Comparison of ENCODE assay signal across 9 cellular contexts in genomic region chr6:159608961-159609673, GRCh38.
DNase-seq lines count a peak whose midpoint lies in the region; ATAC-seq lines count a peak whose summit lies in the region.
"Had no signal": no experiment of that assay in that cellular context is flagged by ENCODE, and none has a peak within 500 bp of the region (broad histone marks: within the 10 kb centered on the region; RNA-seq: fewer than 3 reads in every experiment).

No MANE protein-coding gene starts in this region.

- ATAC-seq in HG03432 (IDR thresholded peaks at IDR 0.05; ENCODE audit: unreplicated experiment) (peak; percentile 63), naive B cell (ENCODE audit: low read depth in 2 of 2) (no peak), GM21825 (IDR thresholded peaks at IDR 0.05; ENCODE audit: unreplicated experiment) (no peak)

- no peak overlapping the region for H3K4me3 Mint-ChIP-seq in naive B cell
- H3K4me3 Mint-ChIP-seq: dendritic cell treated with granulocyte-macrophage colony-stimulating factor and Interleukin-4, amounts not matched to agents 40 ng/mL and 50 ng/mL, for 4 days had no signal

- H3K27ac Mint-ChIP-seq in naive B cell: no peak overlapping the region
- H3K27ac Mint-ChIP-seq: dendritic cell treated with granulocyte-macrophage colony-stimulating factor and Interleukin-4, amounts not matched to agents 40 ng/mL and 50 ng/mL, for 4 days had no signal

- DNase-seq in NOMO-1 treated with DMSO at 0.1 percent for 48 hours (lab: John Stamatoyannopoulos, UW; ENCODE audit: unreplicated experiment) (peak; percentile 4), NOMO-1 treated with dmso at 0.1 percent for 144 hours (lab: John Stamatoyannopoulos, UW; ENCODE audit: unreplicated experiment) (no peak), astrocyte of the hippocampus (ENCODE audit: low read depth, low spot score) (peak; percentile 27), naive B cell (peak; percentile 2), NCI-H2196 treated with DMSO at 0.1 percent for 48 hours (lab: John Stamatoyannopoulos, UW; ENCODE audit: unreplicated experiment) (no peak), DMS79 (lab: John Stamatoyannopoulos, UW) (no peak)

- H3K4me1 Mint-ChIP-seq in naive B cell: no peaks in the 10 kb centered on the region

- peaks cover 0 to 6% of the 10 kb centered on the region in 2 donors for H3K36me3 Mint-ChIP-seq in naive B cell

- peaks cover 0 to 8% (median 0%) of the 10 kb centered on the region in 3 donors for H3K27me3 Mint-ChIP-seq in naive B cell
- H3K27me3 Mint-ChIP-seq: dendritic cell treated with granulocyte-macrophage colony-stimulating factor and Interleukin-4, amounts not matched to agents 40 ng/mL and 50 ng/mL, for 4 days had no signal

- peaks cover 2 to 34% (median 10%) of the 10 kb centered on the region in 7 donors for H3K9me3 Mint-ChIP-seq in naive B cell

Comparison
In these comparisons a context has a peak if more than half of its experiments do, and no peak if none do; other contexts are left out.
1. DNase-seq: peak in NOMO-1 treated with DMSO at 0.1 percent for 48 hours (single experiment), astrocyte of the hippocampus (single experiment) and naive B cell (single experiment); none in NOMO-1 treated with dmso at 0.1 percent for 144 hours (single experiment), NCI-H2196 treated with DMSO at 0.1 percent for 48 hours (single experiment) and DMS79 (single experiment).